ENCODE assay signal across 1 cellular context in genomic region chr1:160070243-160071163, GRCh38.
TF ChIP-seq lines count a peak whose summit lies in the region.

No MANE protein-coding gene starts in this region.

TF ChIP-seq in endothelial cell of umbilical vein, 7 proteins besides CTCF, POLR2A, EP300 and RAD21:
- no peak for TF ChIP-seq MAX (IDR thresholded peaks at IDR 0.05; ENCODE audit: insufficient read depth, insufficient read length)
- TF ChIP-seq GATA2 (IDR thresholded peaks at IDR 0.05; ENCODE audit: insufficient read depth, insufficient read length, low read depth, low read length), result no peak
- no peak for TF ChIP-seq EZH2 (IDR thresholded peaks at IDR 0.05; ENCODE audit: borderline replicate concordance, low read depth, low read length, severe bottlenecking)
- no peak for TF ChIP-seq FOS (IDR thresholded peaks at IDR 0.05; ENCODE audit: borderline replicate concordance, insufficient read depth, low read length)
- TF ChIP-seq MYC (IDR thresholded peaks at IDR 0.05; ENCODE audit: low read depth, low read length), result no peak
- no peak for TF ChIP-seq POLR2AphosphoS5 (IDR thresholded peaks at IDR 0.05; ENCODE audit: insufficient read depth, low read depth, low read length)
- no peak for TF ChIP-seq JUN (IDR thresholded peaks at IDR 0.05; ENCODE audit: borderline replicate concordance, insufficient read depth, insufficient read length, low read depth)
